ENCODE assay signal across 15 cellular contexts in genomic region chr11:127926721-127927120, GRCh38.
DNase-seq lines count a peak whose midpoint lies in the region; ATAC-seq, FAIRE-seq and TF ChIP-seq lines count a peak whose summit lies in the region.
"Had no signal": no experiment of that assay in that cellular context is flagged by ENCODE, and none has a peak within 500 bp of the region (broad histone marks: within the 10 kb centered on the region; RNA-seq: fewer than 3 reads in every experiment).

No MANE protein-coding gene starts in this region.

- H2AFZ ChIP-seq in HepG2 (ENCODE audit: low read length), result no peak overlapping the region

- TF ChIP-seq EP300 in HepG2 (IDR thresholded peaks at IDR 0.05; ENCODE audit: low read depth in 2 of 2, low read length in 2 of 2) (no peak), HepG2 (CRISPR knock-in tag; IDR thresholded peaks at IDR 0.05; ENCODE audit: borderline replicate concordance) (no peak)

- H3K36me3 Mint-ChIP-seq in stimulated activated naive B cell treated with anti-CD40 and anti-IgM and Interleukin-4, amounts not matched to agents 10 μg/mL and 1 μg/mL and 100 μg/mL, for 72 hours, result no peaks in the 10 kb centered on the region

- TF ChIP-seq RAD21 in HepG2 (CRISPR knock-in tag; IDR thresholded peaks at IDR 0.05), result no peak

- H3K4me1 Mint-ChIP-seq in stimulated activated naive B cell treated with anti-CD40 and anti-IgM and Interleukin-4, amounts not matched to agents 10 μg/mL and 1 μg/mL and 100 μg/mL, for 72 hours, result no peaks in the 10 kb centered on the region
- H3K4me1 Mint-ChIP-seq: T-helper 17 cell had no signal

- TF ChIP-seq CTCF in right lobe of liver (IDR thresholded peaks at IDR 0.05), result no peak
- no peak for TF ChIP-seq CTCF in HepG2 (CRISPR knock-in tag; IDR thresholded peaks at IDR 0.05)

- ATAC-seq in right lobe of liver, result no peak
- ATAC-seq in HepG2, result no peak
- ATAC-seq in GM18870 (IDR thresholded peaks at IDR 0.05; ENCODE audit: unreplicated experiment), result no peak
- no peak for ATAC-seq in stimulated activated naive B cell treated with anti-CD40 and anti-IgM and Interleukin-4, amounts not matched to agents 10 μg/mL and 1 μg/mL and 100 μg/mL, for 72 hours (replicated peaks)
- ATAC-seq: T-helper 17 cell had no signal

- TF ChIP-seq POLR2A in right lobe of liver (IDR thresholded peaks at IDR 0.05), result no peak
- TF ChIP-seq POLR2A in HepG2 (IDR thresholded peaks at IDR 0.05; ENCODE audit: insufficient read depth in 1 of 2, low read depth in 2 of 2, low read length in 2 of 2), result no peak

- H3K4me2 ChIP-seq in HepG2 (ENCODE audit: low read depth, low read length), result no peak overlapping the region

- no peak overlapping the region for H3K27ac Mint-ChIP-seq in stimulated activated naive B cell treated with anti-CD40 and anti-IgM and Interleukin-4, amounts not matched to agents 10 μg/mL and 1 μg/mL and 100 μg/mL, for 72 hours
- H3K27ac Mint-ChIP-seq: HFFc6, T-helper 17 cell had no signal

- H3K79me2 ChIP-seq in HepG2 (ENCODE audit: insufficient read depth, low read length), result no peaks in the 10 kb centered on the region

- H3K27me3 ChIP-seq in right lobe of liver, result no peaks in the 10 kb centered on the region
- H3K27me3 ChIP-seq in HepG2 (ENCODE audit: control insufficient read depth in 1 of 2, insufficient read depth in 2 of 2, low read length in 2 of 2), result no peaks in the 10 kb centered on the region

- no peaks in the 10 kb centered on the region for H4K20me1 ChIP-seq in HepG2 (ENCODE audit: insufficient read depth, low read length)

- peaks cover 0 to 3% of the 10 kb centered on the region in 2 donors for H3K9me3 Mint-ChIP-seq in stimulated activated naive B cell treated with anti-CD40 and anti-IgM and Interleukin-4, amounts not matched to agents 10 μg/mL and 1 μg/mL and 100 μg/mL, for 72 hours
- H3K9me3 Mint-ChIP-seq: HFFc6 had no signal

- WGBS in right lobe of liver (ENCODE audit: insufficient coverage, low coverage, low lambda C conversion rate, missing lambda C conversion rate), result 93% methylated on average over 2 of the region's 8 CpGs
- WGBS in HepG2 (ENCODE audit: low lambda C conversion rate), result 8% methylated on average over 2 of the region's 8 CpGs

- no peaks in the 10 kb centered on the region for H3K4me1 ChIP-seq in right lobe of liver
- H3K4me1 ChIP-seq in HepG2 (ENCODE audit: insufficient read depth, low read length), result no peaks in the 10 kb centered on the region

- POLR2A ChIA-PET in HepG2 (lab: Yijun Ruan, JAX), result no interaction called here

- H3K9me3 ChIP-seq in right lobe of liver (no peaks in the 10 kb centered on the region), HepG2 (ENCODE audit: low read length) (peaks cover 79% of the 10 kb centered on the region)

- H3K27ac ChIP-seq in right lobe of liver, result no peak overlapping the region
- no peak overlapping the region for H3K27ac ChIP-seq in HepG2 (ENCODE audit: extremely low read length, insufficient read depth, low read length)

- H3K9ac ChIP-seq in HepG2 (ENCODE audit: insufficient read depth, low read depth, low read length), result no peak overlapping the region

- no peak overlapping the region for H3K4me3 Mint-ChIP-seq in stimulated activated naive B cell treated with anti-CD40 and anti-IgM and Interleukin-4, amounts not matched to agents 10 μg/mL and 1 μg/mL and 100 μg/mL, for 72 hours
- H3K4me3 Mint-ChIP-seq: HFFc6, T-helper 17 cell had no signal

- H3K36me3 ChIP-seq in right lobe of liver (no peaks in the 10 kb centered on the region), HepG2 (replicated peaks in 1 of 2; ENCODE audit: control insufficient read depth in 1 of 2, insufficient read depth in 2 of 2, low read length in 2 of 2) (no peaks in the 10 kb centered on the region)

- no peak for FAIRE-seq in HepG2 (lab: Jason Lieb, UNC)
- FAIRE-seq: GM19239 had no signal

- H3K4me3 ChIP-seq in right lobe of liver (no peak overlapping the region), HepG2 (replicated peaks in 1 of 3; ENCODE audit: insufficient read depth in 1 of 3, low read depth in 2 of 3, low read length in 3 of 3) (no peak overlapping the region)

- CTCF ChIA-PET in HepG2 (lab: Yijun Ruan, JAX; ENCODE audit: low intra/inter-chr PET ratio, low total read pairs), result no interaction called here

- in situ Hi-C loops in HepG2 (cut with HindIII; ENCODE audit: extremely low pct_ligation_motif_present, low pct_unique_long_range_greater_than_20kb), result no loop called here

- BruUV-seq in HepG2 (replicated peaks; lab: Mats Ljungman, UMichigan), result no TSS peak

- H3K27me3 Mint-ChIP-seq in stimulated activated naive B cell treated with anti-CD40 and anti-IgM and Interleukin-4, amounts not matched to agents 10 μg/mL and 1 μg/mL and 100 μg/mL, for 72 hours, result peaks cover 4 to 5% of the 10 kb centered on the region in 2 donors

- intact Hi-C loops in right lobe of liver (cut with DNase I) (no loop called here), HepG2 (cut with micrococcal nuclease; ENCODE audit: unreplicated experiment) (no loop called here)

- DNase-seq in right lobe of liver (peak in 2 of 3 donors; percentile 22 to 42), HepG2 (ENCODE audit: low spot score) (no peak), NCI-H2029 (lab: John Stamatoyannopoulos, UW) (peak; percentile 63), NCI-H69 (lab: John Stamatoyannopoulos, UW) (peak; percentile 71), cerebellar nuclear complex (lab: John Stamatoyannopoulos, UW) (no peak)
- no peak for DNase-seq in stimulated activated naive B cell treated with anti-CD40 and anti-IgM and Interleukin-4, amounts not matched to agents 10 μg/mL and 1 μg/mL and 100 μg/mL, for 72 hours
- DNase-seq: C1 segment of cervical spinal cord; DMS 273 treated with DMSO at 0.1 percent for 48 hours; HFFc6; NCI-H1092; NK-92 treated with Interleukin-12 subunit alpha and Interleukin-12 subunit beta, amount 100 ng/mL, for 24 hours; SIG-M5; T-helper 17 cell had no signal

TF ChIP-seq in HepG2, 621 proteins besides CTCF, POLR2A, EP300 and RAD21 (continues in another document):
- TF ChIP-seq ZNF746 (CRISPR knock-in tag; IDR thresholded peaks at IDR 0.05), result no peak
- no peak for TF ChIP-seq SMAD1 (CRISPR knock-in tag; IDR thresholded peaks at IDR 0.05; ENCODE audit: borderline replicate concordance, low read depth)
- no peak for TF ChIP-seq KDM3A (CRISPR knock-in tag; IDR thresholded peaks at IDR 0.05; ENCODE audit: low read depth)
- no peak for TF ChIP-seq MED1 (CRISPR knock-in tag; IDR thresholded peaks at IDR 0.05)
- no peak for TF ChIP-seq PATZ1 (CRISPR knock-in tag; IDR thresholded peaks at IDR 0.05)
- TF ChIP-seq ZNF83 (CRISPR knock-in tag; IDR thresholded peaks at IDR 0.05; ENCODE audit: borderline replicate concordance), result no peak
- TF ChIP-seq ZBTB21 (CRISPR knock-in tag; IDR thresholded peaks at IDR 0.05), result no peak
- TF ChIP-seq GTF2F1 (IDR thresholded peaks at IDR 0.05; ENCODE audit: low read length), result no peak
- TF ChIP-seq NFKBIZ (CRISPR knock-in tag; IDR thresholded peaks at IDR 0.05), result no peak
- no peak for TF ChIP-seq ZNF18 (CRISPR knock-in tag; IDR thresholded peaks at IDR 0.05; ENCODE audit: insufficient replicate concordance)
- no peak for TF ChIP-seq U2AF2 (IDR thresholded peaks at IDR 0.05; ENCODE audit: low read depth, low read length)
- no peak for TF ChIP-seq ZNF740 (CRISPR knock-in tag; IDR thresholded peaks at IDR 0.05)
- no peak for TF ChIP-seq ZNF225 (CRISPR knock-in tag; IDR thresholded peaks at IDR 0.05)

Comparison
In these comparisons a context has a peak if more than half of its experiments do, and no peak if none do; other contexts are left out.
1. DNase-seq: peak in right lobe of liver (2 of 3), NCI-H2029 (single experiment) and NCI-H69 (single experiment); none in HepG2 (single experiment), stimulated activated naive B cell treated with anti-CD40 and anti-IgM and Interleukin-4, amounts not matched to agents 10 μg/mL and 1 μg/mL and 100 μg/mL, for 72 hours (single experiment) and cerebellar nuclear complex (0 of 2).